27 cellular contexts compared by ENCODE assay signal in genomic region chr10:200405-200804, GRCh38.
DNase-seq lines count a peak whose midpoint lies in the region; FAIRE-seq and TF ChIP-seq lines count a peak whose summit lies in the region.
"Had no signal": no experiment of that assay in that cellular context is flagged by ENCODE, and none has a peak within 500 bp of the region (broad histone marks: within the 10 kb centered on the region; RNA-seq: fewer than 3 reads in every experiment).

No MANE protein-coding gene starts in this region.

- FAIRE-seq in bronchial epithelial cell (lab: Jason Lieb, UNC) = no peak

- TF ChIP-seq CTCF in bronchial epithelial cell (IDR thresholded peaks at IDR 0.05; ENCODE audit: insufficient read depth, low read length, severe bottlenecking) (no peak), fibroblast of pulmonary artery (IDR thresholded peaks at IDR 0.05; ENCODE audit: low read length, missing control alignments) (no peak)

- no peaks in the 10 kb centered on the region for H3K27me3 ChIP-seq in bronchial epithelial cell (ENCODE audit: control insufficient read depth, insufficient read depth, low read length)
- H3K27me3 ChIP-seq: heart right ventricle, right lobe of liver had no signal

- H3K4me3 ChIP-seq in bronchial epithelial cell (ENCODE audit: low read depth, low read length) (no peak overlapping the region), fibroblast of pulmonary artery (replicated peaks; ENCODE audit: low read depth, low read length) (no peak overlapping the region)
- H3K4me3 ChIP-seq: heart right ventricle, right lobe of liver had no signal

- DNase-seq in NCI-H82 (lab: John Stamatoyannopoulos, UW) (peak; percentile 2), NCI-H82 treated with DMSO at 0.1 percent for 48 hours (lab: John Stamatoyannopoulos, UW; ENCODE audit: unreplicated experiment) (no peak), bronchial epithelial cell (ENCODE audit: low read depth) (peak; percentile 37), fibroblast of pulmonary artery (ENCODE audit: low read depth) (peak; percentile 72), NCI-H1048 (lab: John Stamatoyannopoulos, UW) (no peak), NCI-H2171 treated with DMSO at 0.1 percent for 48 hours (lab: John Stamatoyannopoulos, UW) (no peak), nucleus accumbens (lab: John Stamatoyannopoulos, UW) (no peak)
- DNase-seq in stimulated activated CD4-positive, alpha-beta T cell treated with anti-CD3 and anti-CD28 coated beads, Interleukin-2, amount 100 ng/mL, for 48 hours = no peak
- DNase-seq: activated CD4-positive, alpha-beta memory T cell treated with anti-CD3 and anti-CD28 coated beads, Interleukin-2, amount 10 ng/mL, durations not matched to agents 7 days and 5 days; activated CD4-positive, alpha-beta T cell treated with anti-CD3 and anti-CD28 coated beads for 1 hour; activated CD8-positive, alpha-beta memory T cell treated with anti-CD3 and anti-CD28 coated beads, Interleukin-2, amount 50 U/mL, for 48 hours; anterior cingulate cortex; CD8-positive, alpha-beta T cell; central memory CD4-positive, alpha-beta T cell; DMS 273 treated with DMSO at 0.1 percent for 48 hours; foreskin melanocyte; H7; heart right ventricle; left colon; NCI-H1092; NCI-H1694 treated with DMSO at 0.1 percent for 48 hours; NCI-H2171; NCI-H524 treated with DMSO at 0.1 percent for 48 hours; right lobe of liver; stimulated activated CD4-positive, alpha-beta T cell treated with anti-CD3 and anti-CD28 coated beads, Interleukin-12 subunit alpha, Interleukin-12 subunit beta, amount 100 ng/mL, for 4 hours; stimulated activated CD4-positive, alpha-beta T cell treated with anti-CD3 and anti-CD28 coated beads, Interleukin-4, amount 100 ng/mL, for 4 hours; stimulated activated naive B cell treated with anti-CD40 and anti-IgM and Interleukin-4, amounts not matched to agents 10 μg/mL and 1 μg/mL and 100 μg/mL, for 72 hours had no signal

- no peaks in the 10 kb centered on the region for H3K36me3 ChIP-seq in bronchial epithelial cell (ENCODE audit: control insufficient read depth, insufficient read depth, low read length)
- H3K36me3 ChIP-seq: right lobe of liver had no signal

Comparison
In these comparisons a context has a peak if more than half of its experiments do, and no peak if none do; other contexts are left out.
1. DNase-seq: peak in NCI-H82 (single experiment), bronchial epithelial cell (single experiment) and fibroblast of pulmonary artery (single experiment); none in NCI-H82 treated with DMSO at 0.1 percent for 48 hours (single experiment), NCI-H1048 (single experiment), stimulated activated CD4-positive, alpha-beta T cell treated with anti-CD3 and anti-CD28 coated beads, Interleukin-2, amount 100 ng/mL, for 48 hours (0 of 2), NCI-H2171 treated with DMSO at 0.1 percent for 48 hours (single experiment) and nucleus accumbens (0 of 56).